ENCODE assay signal across 8 cellular contexts in the genomic region with DNA sequence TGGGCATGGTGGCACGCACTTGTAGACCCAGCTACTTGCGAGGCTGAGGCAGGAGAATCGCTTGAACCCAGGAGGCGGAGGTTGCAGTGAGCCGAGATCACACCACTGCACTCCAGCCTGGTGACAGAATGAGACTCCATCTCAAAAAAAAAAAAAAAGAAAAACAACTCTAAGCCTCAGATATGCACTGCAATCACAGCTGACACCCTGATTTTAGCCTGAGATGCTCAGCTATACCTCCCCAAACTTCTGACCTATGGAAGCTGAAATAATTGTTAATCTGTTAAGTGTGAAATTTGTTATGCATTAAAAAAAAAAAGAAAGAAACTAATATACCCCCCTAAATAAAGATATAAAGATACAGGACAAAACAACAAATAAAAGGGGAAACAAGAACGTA. TPM values are rescaled to one million over a fixed set of nuclear protein-coding genes. Genes with fewer than 3 reads are reported as not detected.
DNase-seq lines count a peak whose midpoint lies in the region; ATAC-seq and TF ChIP-seq lines count a peak whose summit lies in the region.
"Not testable (repeated sequence)": the region's sequence is repeated elsewhere in the genome, so short reads cannot be mapped to it uniquely, and the experiment has no call there.

No MANE protein-coding gene starts in this region.

- CTCF ChIA-PET in SK-N-SH (lab: Yijun Ruan, JAX): interaction anchor here (1.2 to 2.6 kb wide), 4 partner anchors 9 to 358 kb away, joined by 3 to 9 read pairs (median 4); no protein-coding TSS in a partner anchor
- CTCF ChIA-PET in activated naive CD4-positive, alpha-beta T cell treated with anti-CD3 and anti-CD28 coated beads for 36 hours (lab: Charles Lee): interaction anchor here (0.6 to 2.0 kb wide), 4 partner anchors 14 to 670 kb away, joined by 3 to 9 read pairs (median 3); no protein-coding TSS in a partner anchor

- not testable (repeated sequence) for TF ChIP-seq RAD21 in SK-N-SH (IDR thresholded peaks at IDR 0.05; ENCODE audit: low read length)

- not testable (repeated sequence) for TF ChIP-seq EP300 in SK-N-SH (IDR thresholded peaks at IDR 0.05; ENCODE audit: borderline replicate concordance in 1 of 2, low read depth in 1 of 2, low read length in 1 of 2); stomach (IDR thresholded peaks at IDR 0.05)

- 89% methylated on average over 6 of the region's 6 CpGs for WGBS in SK-N-SH (ENCODE audit: low lambda C conversion rate)
- WGBS in stomach, 5 donors: 74 to 83% (median 80%) methylated on average over 6 of the region's 6 CpGs

- POLR2A ChIA-PET in SK-N-SH (lab: Yijun Ruan, JAX): interaction anchor here (0.5 kb wide), 1 partner anchor 553 kb away, joined by 3 read pairs; a partner anchor contains a TSS

- peak overlapping the region; percentile 82 to 95 for H3K4me3 Mint-ChIP-seq in CD14-positive monocyte
- H3K4me3 Mint-ChIP-seq in IgD-negative memory B cell: peak overlapping the region in 3 of 4 donors; percentile 90 to 94 (median 93)
- peak overlapping the region; percentile 91 for H3K4me3 Mint-ChIP-seq in activated naive CD4-positive, alpha-beta T cell treated with anti-CD3 and anti-CD28 coated beads for 36 hours
- peak overlapping the region; percentile 85 to 90 for H3K4me3 Mint-ChIP-seq in effector memory CD8-positive, alpha-beta T cell
- peak overlapping the region; percentile 90 for H3K4me3 Mint-ChIP-seq in nephron progenitor cell

- H3K79me2 ChIP-seq in SK-N-SH (ENCODE audit: insufficient read depth): peaks cover 71% of the 10 kb centered on the region

- ATAC-seq in effector memory CD8-positive, alpha-beta T cell (replicated peaks): not testable (repeated sequence)

- TF ChIP-seq POLR2A in stomach (IDR thresholded peaks at IDR 0.05): not testable (repeated sequence)

- not testable (repeated sequence) for H3K27me3 ChIP-seq in SK-N-SH (ENCODE audit: insufficient read depth); iPS-20b (ENCODE audit: insufficient read depth, low read length); stomach

- not testable (repeated sequence) for H3K9me2 ChIP-seq in SK-N-SH

- not testable (repeated sequence) for TF ChIP-seq CTCF in CD14-positive monocyte (IDR thresholded peaks at IDR 0.05); SK-N-SH (IDR thresholded peaks at IDR 0.05); nephron progenitor cell (IDR thresholded peaks at IDR 0.05); stomach (IDR thresholded peaks at IDR 0.05)

- H3K4me1 Mint-ChIP-seq in CD14-positive monocyte: peaks cover 64% of the 10 kb centered on the region
- peaks cover 34 to 44% (median 40%) of the 10 kb centered on the region in 3 donors for H3K4me1 Mint-ChIP-seq in IgD-negative memory B cell
- peaks cover 46% of the 10 kb centered on the region for H3K4me1 Mint-ChIP-seq in activated naive CD4-positive, alpha-beta T cell treated with anti-CD3 and anti-CD28 coated beads for 36 hours (ENCODE audit: low read depth)
- H3K4me1 Mint-ChIP-seq in effector memory CD8-positive, alpha-beta T cell (ENCODE audit: low read depth in 2 of 2): peaks cover 46 to 59% of the 10 kb centered on the region in 2 donors
- H3K4me1 Mint-ChIP-seq in nephron progenitor cell: peaks cover 46% of the 10 kb centered on the region

- H3K4me3 ChIP-seq in SK-N-SH (ENCODE audit: low read depth in 2 of 2, low read length in 1 of 2) (peak overlapping the region in 1 of 2 experiments; percentile 63; a peak in 2 of 4 replicates), iPS-20b (ENCODE audit: low read length) (peak overlapping the region; percentile 91; the same call in 1 of the 2 replicates), stomach (peak overlapping the region in 1 of 4 donors; percentile 73)

- H3K9me3 Mint-ChIP-seq in CD14-positive monocyte; IgD-negative memory B cell; activated naive CD4-positive, alpha-beta T cell treated with anti-CD3 and anti-CD28 coated beads for 36 hours; effector memory CD8-positive, alpha-beta T cell; nephron progenitor cell: not testable (repeated sequence)

- not testable (repeated sequence) for H3K9me3 ChIP-seq in SK-N-SH; iPS-20b (ENCODE audit: insufficient read depth, low read depth, low read length); stomach

- peak overlapping the region; percentile 84; the same call in 1 of the 2 replicates for H3K9ac ChIP-seq in SK-N-SH
- peak overlapping the region; percentile 91; the same call in 1 of the 2 replicates for H3K9ac ChIP-seq in iPS-20b (ENCODE audit: low read depth, low read length)

- peaks cover 20% of the 10 kb centered on the region for H4K20me1 ChIP-seq in SK-N-SH (ENCODE audit: insufficient read depth)

- not testable (repeated sequence) for H3K36me3 Mint-ChIP-seq in CD14-positive monocyte; IgD-negative memory B cell; activated naive CD4-positive, alpha-beta T cell treated with anti-CD3 and anti-CD28 coated beads for 36 hours (ENCODE audit: low read depth)
- H3K36me3 Mint-ChIP-seq in effector memory CD8-positive, alpha-beta T cell (ENCODE audit: insufficient read depth): peaks cover 31% of the 10 kb centered on the region
- H3K36me3 Mint-ChIP-seq in nephron progenitor cell (ENCODE audit: low read depth): peaks cover 24% of the 10 kb centered on the region

- H3K27ac Mint-ChIP-seq in CD14-positive monocyte (peak overlapping the region in 6 of 7 donors; percentile 72 to 96 (median 90)), IgD-negative memory B cell (peak overlapping the region in 2 of 3 donors; percentile 92 to 94), nephron progenitor cell (peak overlapping the region; percentile 100)
- H3K27ac Mint-ChIP-seq in activated naive CD4-positive, alpha-beta T cell treated with anti-CD3 and anti-CD28 coated beads for 36 hours: peak overlapping the region; percentile 95
- peak overlapping the region; percentile 94 to 99 for H3K27ac Mint-ChIP-seq in effector memory CD8-positive, alpha-beta T cell

- not testable (repeated sequence) for DNase-seq in CD14-positive monocyte (ENCODE audit: low spot score); SK-N-SH; activated naive CD4-positive, alpha-beta T cell treated with anti-CD3 and anti-CD28 coated beads for 36 hours; effector memory CD8-positive, alpha-beta T cell; nephron progenitor cell; stomach

- not testable (repeated sequence) for H2AFZ ChIP-seq in SK-N-SH (ENCODE audit: low read depth)

- peak overlapping the region; percentile 87 for H3K4me2 ChIP-seq in SK-N-SH

- H3K27ac ChIP-seq in SK-N-SH (ENCODE audit: low read depth in 2 of 2, low read length in 1 of 2): peak overlapping the region; percentile 95 to 98
- H3K27ac ChIP-seq in iPS-20b (ENCODE audit: low read length): not testable (repeated sequence)
- H3K27ac ChIP-seq in stomach: peak overlapping the region in 4 of 5 donors; percentile 11 to 100 (median 98)

- intact Hi-C loops in CD14-positive monocyte (cut with micrococcal nuclease) (loop anchor here (5.0 to 10.0 kb wide), 7 partner anchors 115 to 675 kb away; a partner anchor contains a TSS), stomach (cut with DNase I; ENCODE audit: low total_unique reads) (loop anchor here (10.0 kb wide), 1 partner anchor 355 kb away; no protein-coding TSS in a partner anchor)
- intact Hi-C loops in activated naive CD4-positive, alpha-beta T cell treated with anti-CD3 and anti-CD28 coated beads for 36 hours (cut with micrococcal nuclease): loop anchor here (5.0 kb wide), 1 partner anchor 188 kb away; no protein-coding TSS in a partner anchor

- H3K27me3 Mint-ChIP-seq in CD14-positive monocyte (ENCODE audit: low read depth in 3 of 3); IgD-negative memory B cell; activated naive CD4-positive, alpha-beta T cell treated with anti-CD3 and anti-CD28 coated beads for 36 hours (ENCODE audit: low read depth); effector memory CD8-positive, alpha-beta T cell; nephron progenitor cell (ENCODE audit: low read depth, poor library complexity): not testable (repeated sequence)

- H3K4me1 ChIP-seq in SK-N-SH (ENCODE audit: control insufficient read depth in 1 of 2, insufficient read depth in 2 of 2, low read depth in 1 of 2, low read length in 1 of 2) (peaks cover 17 to 24% of the 10 kb centered on the region in 2 experiments; a peak in 3 of 4 replicates), iPS-20b (ENCODE audit: insufficient read depth, low read length) (peaks cover 22% of the 10 kb centered on the region), stomach (peaks cover 23 to 79% (median 55%) of the 10 kb centered on the region in 4 donors)

- H3F3A ChIP-seq in SK-N-SH (replicated peaks; ENCODE audit: insufficient read depth): peaks cover 24% of the 10 kb centered on the region

- H3K36me3 ChIP-seq in SK-N-SH (replicated peaks in 1 of 2; ENCODE audit: control insufficient read depth in 1 of 2, insufficient read depth in 2 of 2, low read length in 1 of 2); iPS-20b (ENCODE audit: insufficient read depth, low read depth, low read length); stomach: not testable (repeated sequence)

RNA-seq across cellular contexts. Expression of a gene that starts 2.6 kb away (rescaled TPM):
- 1 to 10 TPM; 7.2 to 10.0 TPM for polyA plus RNA-seq in CD14-positive monocyte
- 20.8 TPM for polyA plus RNA-seq in IgD-negative memory B cell
- polyA plus RNA-seq in SK-N-SH (2012; rRNA removed): 5.5 and 6.9 TPM in 2 replicates
- 8.3 and 9.0 TPM in 2 replicates for polyA plus RNA-seq in SK-N-SH (2012; cell fraction: cytosol; rRNA removed)
- 3.8 and 7.6 TPM in 2 replicates for polyA plus RNA-seq in SK-N-SH (2012; cell fraction: nucleus; rRNA removed)
- 10 to 100 TPM; 28.0 to 29.7 TPM for total RNA-seq in activated naive CD4-positive, alpha-beta T cell treated with anti-CD3 and anti-CD28 coated beads for 36 hours
- 100 to 1,000 TPM in 1 of 5 donors, 10 to 100 TPM in 4; 28.1 to 105 (median 49.2) TPM for total RNA-seq in stomach
- 1 to 10 TPM; 7.5 to 8.1 (median 8.1) TPM for polyA plus RNA-seq in stomach
